13 cellular contexts compared by ENCODE assay signal in genomic region chr10:88045544-88046415, GRCh38.
DNase-seq lines count a peak whose midpoint lies in the region; ATAC-seq, FAIRE-seq and TF ChIP-seq lines count a peak whose summit lies in the region.
"Had no signal": no experiment of that assay in that cellular context is flagged by ENCODE, and none has a peak within 500 bp of the region (broad histone marks: within the 10 kb centered on the region; RNA-seq: fewer than 3 reads in every experiment).

No MANE protein-coding gene starts in this region.

- peak; percentile 21 to 78 (median 59) for ATAC-seq in heart right ventricle
- ATAC-seq in GM21526 (IDR thresholded peaks at IDR 0.05; ENCODE audit: low FRiP score, unreplicated experiment) = no peak
- no peak for ATAC-seq in GM21528 (IDR thresholded peaks at IDR 0.05; ENCODE audit: low FRiP score, unreplicated experiment)

- H3K4me1 Mint-ChIP-seq in immature natural killer cell = no peaks in the 10 kb centered on the region

- no peak for FAIRE-seq in GM12892 (lab: Jason Lieb, UNC)
- FAIRE-seq: kidney had no signal

- DNase-seq in SKM-1 (lab: John Stamatoyannopoulos, UW; ENCODE audit: unreplicated experiment) (peak; percentile 65), heart right ventricle (peak in 1 of 2 donors; percentile 15), smooth muscle cell (lab: John Stamatoyannopoulos, UW; ENCODE audit: unreplicated experiment) (no peak), GM12892 (ENCODE audit: insufficient read length) (no peak), immature natural killer cell (no peak)
- DNase-seq: activated CD4-positive, alpha-beta memory T cell treated with anti-CD3 and anti-CD28 coated beads, Interleukin-2, amount 10 ng/mL, durations not matched to agents 7 days and 5 days; activated naive CD4-positive, alpha-beta T cell treated with anti-CD3 and anti-CD28 coated beads for 36 hours; CD4-positive, alpha-beta memory T cell; kidney; NCI-H1694 had no signal

- no peaks in the 10 kb centered on the region for H3K79me2 ChIP-seq in smooth muscle cell (ENCODE audit: low read depth)

- H3K36me3 Mint-ChIP-seq in immature natural killer cell = no peaks in the 10 kb centered on the region
- H3K36me3 Mint-ChIP-seq: CD4-positive, alpha-beta memory T cell had no signal

- peak overlapping the region; percentile 62 for H3K4me2 ChIP-seq in smooth muscle cell

- H3K27me3 Mint-ChIP-seq in immature natural killer cell (ENCODE audit: low read depth in 3 of 3) = peaks cover 0 to 12% (median 6%) of the 10 kb centered on the region in 3 donors
- H3K27me3 Mint-ChIP-seq: CD4-positive, alpha-beta memory T cell had no signal

- no peaks in the 10 kb centered on the region for H3K9me3 Mint-ChIP-seq in immature natural killer cell
- H3K9me3 Mint-ChIP-seq: activated naive CD4-positive, alpha-beta T cell treated with anti-CD3 and anti-CD28 coated beads for 36 hours had no signal

- H3K9me3 ChIP-seq in HUES64 (ENCODE audit: insufficient read depth, low read depth, low read length) = no peaks in the 10 kb centered on the region
- H3K9me3 ChIP-seq in heart right ventricle = no peaks in the 10 kb centered on the region
- no peaks in the 10 kb centered on the region for H3K9me3 ChIP-seq in smooth muscle cell (replicated peaks; ENCODE audit: low read depth)

- H3K36me3 ChIP-seq in HUES64 (ENCODE audit: insufficient read depth, low read length) = no peaks in the 10 kb centered on the region
- H3K36me3 ChIP-seq in heart right ventricle = no peaks in the 10 kb centered on the region
- H3K36me3 ChIP-seq in smooth muscle cell (ENCODE audit: low read depth) = no peaks in the 10 kb centered on the region

- H3K27ac ChIP-seq in HUES64 (ENCODE audit: low read depth, low read length) (peak overlapping the region; percentile 55; the same call in 1 of the 2 replicates), heart right ventricle (peak overlapping the region in 7 of 10 donors; percentile 2 to 71 (median 56)), smooth muscle cell (ENCODE audit: low read depth) (peak overlapping the region; percentile 78)

- TF ChIP-seq CTCF in heart right ventricle (IDR thresholded peaks at IDR 0.05) (no peak), smooth muscle cell (IDR thresholded peaks at IDR 0.05; ENCODE audit: borderline replicate concordance, insufficient read depth, poor library complexity, severe bottlenecking) (no peak)

- H3K4me3 ChIP-seq in HUES64 (ENCODE audit: low read length) (no peak overlapping the region), heart right ventricle (no peak overlapping the region), smooth muscle cell (no peak overlapping the region)

- H3K27me3 ChIP-seq in HUES64 (ENCODE audit: insufficient read depth, low read length) (no peaks in the 10 kb centered on the region), heart right ventricle (no peaks in the 10 kb centered on the region), smooth muscle cell (ENCODE audit: low read depth) (no peaks in the 10 kb centered on the region)

- H3F3A ChIP-seq in smooth muscle cell (ENCODE audit: low read depth) = peaks cover 16% of the 10 kb centered on the region

- H3K9ac ChIP-seq in HUES64 (ENCODE audit: low read depth, low read length) (no peak overlapping the region), smooth muscle cell (ENCODE audit: low read depth) (peak overlapping the region; percentile 36)

- H3K27ac Mint-ChIP-seq in immature natural killer cell = no peak overlapping the region
- H3K27ac Mint-ChIP-seq: activated CD4-positive, alpha-beta memory T cell treated with anti-CD3 and anti-CD28 coated beads, Interleukin-2, amount 10 ng/mL, durations not matched to agents 7 days and 5 days; activated naive CD4-positive, alpha-beta T cell treated with anti-CD3 and anti-CD28 coated beads for 36 hours; CD4-positive, alpha-beta memory T cell had no signal

- no peaks in the 10 kb centered on the region for H4K20me1 ChIP-seq in smooth muscle cell (ENCODE audit: low read depth)

- H3K4me3 Mint-ChIP-seq in immature natural killer cell = no peak overlapping the region
- H3K4me3 Mint-ChIP-seq: activated CD4-positive, alpha-beta memory T cell treated with anti-CD3 and anti-CD28 coated beads, Interleukin-2, amount 10 ng/mL, durations not matched to agents 7 days and 5 days; activated naive CD4-positive, alpha-beta T cell treated with anti-CD3 and anti-CD28 coated beads for 36 hours; CD4-positive, alpha-beta memory T cell had no signal

- H3K4me1 ChIP-seq in HUES64 (ENCODE audit: insufficient read depth, low read length) (peaks cover 5% of the 10 kb centered on the region; the same call in 1 of the 2 replicates), heart right ventricle (peaks cover 3 to 68% (median 18%) of the 10 kb centered on the region in 9 donors), smooth muscle cell (ENCODE audit: low read depth) (no peaks in the 10 kb centered on the region)

- intact Hi-C loops in heart right ventricle (cut with DNase I) = loop anchor here in 3 of 10 donors (5.0 to 10.0 kb wide), 5 partner anchors 102 to 339 kb away; partner anchors contain the start of genes KLLN (in 2 of the 3) and PTEN (in 2 of the 3)

- WGBS in HUES64 = 60% methylated on average over 5 of the region's 6 CpGs
- 60 to 64% methylated on average over 6 of the region's 6 CpGs for WGBS in heart right ventricle, 2 donors
- 57% methylated on average over 6 of the region's 6 CpGs for WGBS in smooth muscle cell (ENCODE audit: low lambda C conversion rate)

- peak overlapping the region; percentile 17 for H2AFZ ChIP-seq in smooth muscle cell (ENCODE audit: low read depth)

- TF ChIP-seq POLR2A in GM12892 (IDR thresholded peaks at IDR 0.05; ENCODE audit: low read depth, low read length) = no peak

Comparison
In these comparisons a context has a peak if more than half of its experiments do, and no peak if none do; other contexts are left out.
1. ATAC-seq: peak in heart right ventricle (8 of 8); none in GM21526 (single experiment) and GM21528 (single experiment).
2. Peak in every context shown above with its lines, with median percentiles within 50 percentile points of each other: H3K27ac ChIP-seq.